Comparison of ENCODE assay signal across 16 cellular contexts in genomic region chr3:185701891-185702563, GRCh38.
DNase-seq lines count a peak whose midpoint lies in the region; ATAC-seq, FAIRE-seq and TF ChIP-seq lines count a peak whose summit lies in the region.
"Had no signal": no experiment of that assay in that cellular context is flagged by ENCODE, and none has a peak within 500 bp of the region (broad histone marks: within the 10 kb centered on the region; RNA-seq: fewer than 3 reads in every experiment).

No MANE protein-coding gene starts in this region.

- peak overlapping the region in 8 of 10 experiments; percentile 9 to 57 (median 47); a peak in 14 of 20 replicates for H3K4me3 ChIP-seq in BLaER1 treated with 17β-estradiol and CSF1 and Interleukin-3, amounts not matched to agents 10 nM and 100 nM
- H3K4me3 ChIP-seq in IMR-90 (ENCODE audit: insufficient read depth, low read depth, low read length) (no peak overlapping the region), mucosa of rectum (ENCODE audit: low read length in 2 of 2) (peak overlapping the region in 1 of 2 donors; percentile 40)
- H3K4me3 ChIP-seq: heart right ventricle had no signal

- H2BK120ac ChIP-seq in IMR-90 (ENCODE audit: low read depth, low read length) = no peak overlapping the region

- dilution Hi-C loops in IMR-90 (cut with HindIII; ENCODE audit: low sequenced_read_pairs, unreplicated experiment) = no loop called here

- TF ChIP-seq RAD21 in IMR-90 (IDR thresholded peaks at IDR 0.05; ENCODE audit: low read length) = no peak

- H3K18ac ChIP-seq in IMR-90 (ENCODE audit: low read depth, low read length) = no peak overlapping the region

- no peak overlapping the region for H3K56ac ChIP-seq in IMR-90 (ENCODE audit: extremely low read depth, insufficient read depth, low read length)

- H3K4ac ChIP-seq in IMR-90 (ENCODE audit: low read depth, low read length) = 0 out of 2 replicates have a peak overlapping the region, but pooled peaks have one; percentile 5

- H2AK9ac ChIP-seq in IMR-90 (replicated peaks; ENCODE audit: low read depth, low read length, poor library complexity) = peak overlapping the region; percentile 40

- no peak overlapping the region for H2BK15ac ChIP-seq in IMR-90 (ENCODE audit: low read depth, low read length)

- H3K14ac ChIP-seq in IMR-90 (replicated peaks; ENCODE audit: low read depth, low read length) = peak overlapping the region; percentile 5; the same call in 1 of the 2 replicates

- peak overlapping the region in 3 of 11 experiments; percentile 5 to 21 (median 13); a peak in 4 of 22 replicates for H3K27ac ChIP-seq in BLaER1 treated with 17β-estradiol and CSF1 and Interleukin-3, amounts not matched to agents 10 nM and 100 nM
- no peak overlapping the region for H3K27ac ChIP-seq in IMR-90 (ENCODE audit: insufficient read depth, low read length)
- peak overlapping the region; percentile 18 to 75 for H3K27ac ChIP-seq in mucosa of rectum (ENCODE audit: low read depth in 2 of 2, low read length in 2 of 2)
- H3K27ac ChIP-seq: heart right ventricle had no signal

- no peaks in the 10 kb centered on the region for H3K27me3 ChIP-seq in BLaER1 treated with 17β-estradiol and CSF1 and Interleukin-3, amounts not matched to agents 10 nM and 100 nM
- H3K27me3 ChIP-seq in IMR-90 (ENCODE audit: control insufficient read depth, insufficient read depth, low read length) (no peaks in the 10 kb centered on the region), mucosa of rectum (ENCODE audit: control insufficient read depth in 2 of 2, insufficient read depth in 2 of 2, low read length in 2 of 2) (no peaks in the 10 kb centered on the region)
- H3K27me3 ChIP-seq: heart right ventricle had no signal

- H3K4me2 ChIP-seq in BLaER1 treated with 17β-estradiol and CSF1 and Interleukin-3, amounts not matched to agents 10 nM and 100 nM = peak overlapping the region; percentile 70 to 97 (median 84)
- H3K4me2 ChIP-seq in IMR-90 (ENCODE audit: low read depth, low read length) = no peak overlapping the region

- no peak for DNase-seq in IMR-90
- DNase-seq in dermis blood vessel endothelial cell = peak; percentile 27
- no peak for DNase-seq in GM12892 (ENCODE audit: insufficient read length)
- no peak for DNase-seq in LoVo (ENCODE audit: low spot score)
- DNase-seq in head of caudate nucleus = no peak
- DNase-seq: activated CD4-positive, alpha-beta T cell treated with anti-CD3 and anti-CD28 coated beads for 1 hour; activated T-cell treated with anti-CD3 and anti-CD28 coated beads, Interleukin-2, amount 50 U/mL, for 24 hours; amygdala; CD4-positive, CD25-positive, alpha-beta regulatory T cell; effector memory CD4-positive, alpha-beta T cell; heart right ventricle; NCI-H524 treated with DMSO at 0.1 percent for 48 hours; right cardiac atrium had no signal

- peak; percentile 25; the same call in 1 of the 2 replicates for ATAC-seq in IMR-90 (ENCODE audit: low read depth)
- no peak for ATAC-seq in GM18861 (IDR thresholded peaks at IDR 0.05; ENCODE audit: unreplicated experiment)
- ATAC-seq: heart right ventricle had no signal

- CTCF ChIA-PET in IMR-90 (lab: Yijun Ruan, JAX) = no interaction called here

- intact Hi-C loops in IMR-90 (cut with micrococcal nuclease) (no loop called here), head of caudate nucleus (cut with DNase I) (no loop called here)

- H3K23ac ChIP-seq in IMR-90 (ENCODE audit: low read depth, low read length) = peak overlapping the region; percentile 31

- H3K9ac ChIP-seq in BLaER1 treated with 17β-estradiol and CSF1 and Interleukin-3, amounts not matched to agents 10 nM and 100 nM = peak overlapping the region in 8 of 11 experiments; percentile 16 to 67 (median 35); a peak in 11 of 22 replicates
- H3K9ac ChIP-seq in IMR-90 (ENCODE audit: low read depth, low read length) (no peak overlapping the region), mucosa of rectum (ENCODE audit: low read depth in 1 of 2, low read length in 2 of 2) (no peak overlapping the region)

- 71% methylated on average over 6 of the region's 10 CpGs; no CpG with 5 or more reads in 1 of the 2 experiments for WGBS in IMR-90 (ENCODE audit: extremely low coverage in 2 of 2, insufficient read length in 1 of 2), 2 experiments

- TF ChIP-seq POLR2A in IMR-90 (IDR thresholded peaks at IDR 0.05; ENCODE audit: low read depth, low read length) = no peak
- TF ChIP-seq POLR2A in GM12892 (IDR thresholded peaks at IDR 0.05; ENCODE audit: low read depth, low read length) = no peak

- peaks cover 0 to 12% (median 5%) of the 10 kb centered on the region in 11 experiments; a peak in 4 of 22 replicates for H3K9me3 ChIP-seq in BLaER1 treated with 17β-estradiol and CSF1 and Interleukin-3, amounts not matched to agents 10 nM and 100 nM (replicated peaks in 1 of 11)
- H3K9me3 ChIP-seq in IMR-90 (ENCODE audit: control insufficient read depth, insufficient read depth, low read length) (no peaks in the 10 kb centered on the region), mucosa of rectum (ENCODE audit: control insufficient read depth in 2 of 2, low read length in 2 of 2) (no peaks in the 10 kb centered on the region)
- H3K9me3 ChIP-seq: heart right ventricle had no signal

- H2BK20ac ChIP-seq in IMR-90 (ENCODE audit: low read depth, low read length) = no peak overlapping the region

- peak overlapping the region in 1 of 2 experiments; percentile 11; a peak in 2 of 4 replicates for H4K8ac ChIP-seq in IMR-90 (ENCODE audit: low read depth in 2 of 2, low read length in 2 of 2)

- POLR2A ChIA-PET in IMR-90 (lab: Charles Lee; ENCODE audit: unreplicated experiment) = no interaction called here

- H2AK5ac ChIP-seq in IMR-90 (ENCODE audit: low read depth, low read length) = no peak overlapping the region; the same call in 1 of the 2 replicates

- H3K9me1 ChIP-seq in IMR-90 (ENCODE audit: insufficient read depth, low read length) = peaks cover 22% of the 10 kb centered on the region

- in situ Hi-C loops in IMR-90 (cut with MboI; ENCODE audit: low sequenced_read_pairs) = no loop called here

- H2BK5ac ChIP-seq in IMR-90 (ENCODE audit: low read depth, low read length, poor library complexity, severe bottlenecking) = no peak overlapping the region

- no peak overlapping the region for H4K5ac ChIP-seq in IMR-90 (ENCODE audit: low read depth, low read length)

- H3K79me1 ChIP-seq in IMR-90 (ENCODE audit: low read depth in 1 of 2, low read length in 2 of 2) = peaks cover 38 to 89% of the 10 kb centered on the region in 2 experiments

- H4K20me1 ChIP-seq in BLaER1 treated with 17β-estradiol and CSF1 and Interleukin-3, amounts not matched to agents 10 nM and 100 nM = no peaks in the 10 kb centered on the region
- peaks cover 94% of the 10 kb centered on the region for H4K20me1 ChIP-seq in IMR-90 (ENCODE audit: insufficient read depth, low read length)

- H3K4me1 ChIP-seq in BLaER1 treated with 17β-estradiol and CSF1 and Interleukin-3, amounts not matched to agents 10 nM and 100 nM = peaks cover 18 to 53% (median 29%) of the 10 kb centered on the region in 10 experiments
- H3K4me1 ChIP-seq in IMR-90 (ENCODE audit: control insufficient read depth, insufficient read depth, low read length) (peaks cover 18% of the 10 kb centered on the region), mucosa of rectum (ENCODE audit: control insufficient read depth in 2 of 2, insufficient read depth in 2 of 2, low read length in 2 of 2) (peaks cover 5 to 15% of the 10 kb centered on the region in 2 donors)

- no TSS peak for BruUV-seq in IMR-90 (replicated peaks; lab: Mats Ljungman, UMichigan)

- H3K36me3 ChIP-seq in BLaER1 treated with 17β-estradiol and CSF1 and Interleukin-3, amounts not matched to agents 10 nM and 100 nM = no peaks in the 10 kb centered on the region
- H3K36me3 ChIP-seq in IMR-90 (ENCODE audit: control insufficient read depth, insufficient read depth, low read length) (no peaks in the 10 kb centered on the region), mucosa of rectum (ENCODE audit: control insufficient read depth in 2 of 2, insufficient read depth in 2 of 2, low read length in 2 of 2) (no peaks in the 10 kb centered on the region)
- H3K36me3 ChIP-seq: heart right ventricle had no signal

- TF ChIP-seq CTCF in IMR-90 (conservative IDR thresholded peaks at IDR 0.05; ENCODE audit: low read depth, low read length) = no peak

- H2AFZ ChIP-seq in IMR-90 (replicated peaks; ENCODE audit: low read length, poor library complexity) = no peak overlapping the region

- no peak overlapping the region for H4K91ac ChIP-seq in IMR-90 (ENCODE audit: insufficient read depth, low read depth, low read length)

- FAIRE-seq in GM12892 (lab: Jason Lieb, UNC) = no peak

TF ChIP-seq in IMR-90, 13 proteins besides CTCF, POLR2A, EP300 and RAD21 (continues in another document):
- TF ChIP-seq SMC3 (IDR thresholded peaks at IDR 0.05; ENCODE audit: low read depth, low read length) = no peak
- no peak for TF ChIP-seq USF2 (IDR thresholded peaks at IDR 0.05; ENCODE audit: low read depth, low read length)
- TF ChIP-seq MXI1 (IDR thresholded peaks at IDR 0.05; ENCODE audit: borderline replicate concordance, low read depth, low read length) = no peak
- no peak for TF ChIP-seq FOS (IDR thresholded peaks at IDR 0.05; ENCODE audit: low read depth, low read length)
- no peak for TF ChIP-seq NFE2L2 (IDR thresholded peaks at IDR 0.05; ENCODE audit: low read depth, low read length)
- TF ChIP-seq MAZ (IDR thresholded peaks at IDR 0.05; ENCODE audit: borderline replicate concordance, low read depth, low read length) = no peak
- no peak for TF ChIP-seq RFX5 (IDR thresholded peaks at IDR 0.05; ENCODE audit: low read depth, low read length)
- no peak for TF ChIP-seq CEBPB (IDR thresholded peaks at IDR 0.05; ENCODE audit: low read depth, low read length)
- TF ChIP-seq MAFK (IDR thresholded peaks at IDR 0.05; ENCODE audit: low read depth, low read length) = no peak
- TF ChIP-seq RCOR1 (IDR thresholded peaks at IDR 0.05; ENCODE audit: insufficient replicate concordance, low read length) = no peak
- TF ChIP-seq CHD1 (IDR thresholded peaks at IDR 0.05; ENCODE audit: low read depth, low read length) = no peak
- TF ChIP-seq BHLHE40 (IDR thresholded peaks at IDR 0.05; ENCODE audit: low read depth, low read length) = no peak

Comparison
In these comparisons a context has a peak if more than half of its experiments do, and no peak if none do; other contexts are left out.
1. H3K9ac ChIP-seq: peak in BLaER1 treated with 17β-estradiol and CSF1 and Interleukin-3, amounts not matched to agents 10 nM and 100 nM (8 of 11); none in IMR-90 (single experiment) and mucosa of rectum (0 of 2).